ENCODE assay signal across 8 cellular contexts in the genomic region with DNA sequence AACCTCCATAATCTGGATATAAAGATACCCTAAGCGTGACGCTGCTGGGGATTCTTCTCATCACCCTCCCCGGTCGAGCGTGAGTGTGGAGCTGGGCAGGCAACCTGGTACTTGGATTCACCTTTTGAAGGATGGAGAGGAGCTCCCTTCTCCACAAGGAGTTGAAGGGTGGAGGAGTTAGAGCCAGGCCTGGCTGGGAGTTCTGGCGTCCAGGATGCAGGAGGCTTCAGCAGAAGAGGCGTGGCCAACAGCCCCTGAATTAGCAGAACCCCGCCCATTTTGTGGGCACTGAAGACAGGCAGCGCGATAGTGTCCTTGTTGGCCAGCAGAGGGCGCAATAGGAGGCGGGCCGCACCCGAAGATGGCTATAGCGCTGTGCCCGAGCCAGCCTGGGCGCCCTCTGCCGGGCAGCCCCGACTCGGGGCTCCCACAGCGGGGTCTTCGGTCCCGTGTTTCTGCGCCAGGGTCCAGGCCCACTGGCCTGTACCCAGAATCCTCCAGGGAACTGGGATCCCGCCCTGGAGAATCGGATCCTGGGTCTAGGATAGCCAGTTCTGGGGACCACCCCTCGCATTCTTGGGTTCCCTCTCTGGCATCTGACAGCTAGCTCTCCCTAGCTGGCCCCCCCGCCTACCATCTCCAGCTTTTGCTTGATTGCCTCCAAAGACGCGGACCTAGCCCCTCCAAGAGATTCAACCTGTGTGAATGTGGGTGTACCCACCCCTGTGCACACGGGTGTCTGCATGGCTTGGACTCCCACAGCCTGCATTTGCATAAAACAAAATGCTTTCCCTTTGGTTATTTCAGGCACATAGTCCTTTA. TPM values are rescaled to one million over a fixed set of nuclear protein-coding genes. Genes with fewer than 3 reads are reported as not detected.
DNase-seq lines count a peak whose midpoint lies in the region; ATAC-seq, FAIRE-seq and TF ChIP-seq lines count a peak whose summit lies in the region.

No MANE protein-coding gene starts in this region.

- H3K4me1 ChIP-seq in SJCRH30 (peaks cover 13% of the 10 kb centered on the region), thoracic aorta (ENCODE audit: control insufficient read depth in 1 of 2, low read depth in 2 of 2) (peaks cover 18 to 30% of the 10 kb centered on the region in 2 donors)

- H3K27ac ChIP-seq in SJCRH30, result no peak overlapping the region
- H3K27ac ChIP-seq in thoracic aorta, result no peak overlapping the region

- H3K4me3 Mint-ChIP-seq in osteocyte (ENCODE audit: unreplicated experiment), result peak overlapping the region; percentile 67

- H3K9me3 Mint-ChIP-seq in osteocyte (ENCODE audit: unreplicated experiment), result no peaks in the 10 kb centered on the region

- H3K4me3 ChIP-seq in NB4 (ENCODE audit: low read depth, low read length), result no peak overlapping the region
- H3K4me3 ChIP-seq in SJCRH30, result no peak overlapping the region
- H3K4me3 ChIP-seq in thoracic aorta, result peak overlapping the region; percentile 49

- ATAC-seq in HG02610 (IDR thresholded peaks at IDR 0.05; ENCODE audit: unreplicated experiment) (peak; percentile 76), thoracic aorta (ENCODE audit: insufficient number of reproducible peaks, low FRiP score, low read depth) (peak; percentile 60)

- DNase-seq in NB4 (ENCODE audit: low read depth), result peak; percentile 94
- DNase-seq in SJCRH30, result peak; percentile 91 to 96
- DNase-seq in activated gamma-delta T cell (lab: John Stamatoyannopoulos, UW), result peak; percentile 66
- peak; percentile 58 to 84 for DNase-seq in frontal cortex (ENCODE audit: low spot score in 2 of 2)
- DNase-seq in osteocyte (ENCODE audit: extremely low spot score, unreplicated experiment), result peak; percentile 95
- peak; percentile 62 for DNase-seq in thoracic aorta (ENCODE audit: low spot score)

- H3K27me3 Mint-ChIP-seq in osteocyte (ENCODE audit: unreplicated experiment), result peaks cover 34% of the 10 kb centered on the region

- FAIRE-seq in frontal cortex (lab: Jason Lieb, UNC), result no peak

- no peak overlapping the region for H3K27ac Mint-ChIP-seq in osteocyte (ENCODE audit: unreplicated experiment)

- no peaks in the 10 kb centered on the region for H3K27me3 ChIP-seq in SJCRH30
- H3K27me3 ChIP-seq in thoracic aorta (replicated peaks; ENCODE audit: insufficient read depth), result peaks cover 8% of the 10 kb centered on the region

- peak; percentile 69 for TF ChIP-seq CTCF in GM12801 (IDR thresholded peaks at IDR 0.05; ENCODE audit: extremely low read depth, insufficient read length)
- peak; percentile 98 for TF ChIP-seq CTCF in NB4 (IDR thresholded peaks at IDR 0.05; ENCODE audit: low read depth, low read length)
- TF ChIP-seq CTCF in osteocyte (IDR thresholded peaks at IDR 0.05), result peak; percentile 99
- TF ChIP-seq CTCF in thoracic aorta (IDR thresholded peaks at IDR 0.05), result peak; percentile 93

- TF ChIP-seq POLR2A in NB4 (IDR thresholded peaks at IDR 0.05; ENCODE audit: extremely low read depth, insufficient read length), result no peak

- H3K9me3 ChIP-seq in SJCRH30 (replicated peaks) (no peaks in the 10 kb centered on the region), thoracic aorta (no peaks in the 10 kb centered on the region)

- H3K36me3 ChIP-seq in SJCRH30, result no peaks in the 10 kb centered on the region
- no peaks in the 10 kb centered on the region for H3K36me3 ChIP-seq in thoracic aorta

- no peaks in the 10 kb centered on the region for H3K36me3 Mint-ChIP-seq in osteocyte (ENCODE audit: unreplicated experiment)

- peaks cover 20% of the 10 kb centered on the region for H3K4me1 Mint-ChIP-seq in osteocyte (ENCODE audit: unreplicated experiment)

RNA-seq across cellular contexts. Expression of gene SMUG1, which starts 26.0 kb away (rescaled TPM):
- 25.9 and 30.1 TPM in 2 replicates for total RNA-seq in SJCRH30 (2014; rRNA removed; shearing (Covaris generic))
- 46.9 TPM for total RNA-seq in frontal cortex
- 33.8 and 34.5 TPM in 2 replicates for total RNA-seq in osteocyte
- 10 to 100 TPM; 29.4 to 39.3 TPM for total RNA-seq in thoracic aorta
